In genomic region chr17:78416791-78417530, GRCh38 we compare ENCODE assay signal across 9 cellular contexts. TPM values are rescaled to one million over a fixed set of nuclear protein-coding genes. Genes with fewer than 3 reads are reported as not detected.
DNase-seq lines count a peak whose midpoint lies in the region; ATAC-seq and TF ChIP-seq lines count a peak whose summit lies in the region.
"Had no signal": no experiment of that assay in that cellular context is flagged by ENCODE, and none has a peak within 500 bp of the region (broad histone marks: within the 10 kb centered on the region; RNA-seq: fewer than 3 reads in every experiment).

No MANE protein-coding gene starts in this region.

- TF ChIP-seq POLR2A in body of pancreas (IDR thresholded peaks at IDR 0.05): peak in 2 of 3 donors; percentile 12 to 34

- H3K9me3 ChIP-seq in body of pancreas (no peaks in the 10 kb centered on the region), liver (ENCODE audit: control insufficient read depth in 4 of 4, low read length in 3 of 4) (no peaks in the 10 kb centered on the region)

- WGBS in body of pancreas, 2 donors: 66 to 76% methylated on average over 13 to 15 of the region's 15 CpGs
- 70% methylated on average over 15 of the region's 15 CpGs for WGBS in liver

- TF ChIP-seq RAD21 in liver (IDR thresholded peaks at IDR 0.05): peak in 1 of 2 donors; percentile 12

- H3K4me3 ChIP-seq in body of pancreas: no peak overlapping the region
- no peak overlapping the region for H3K4me3 ChIP-seq in liver (ENCODE audit: low read depth in 1 of 3, low read length in 3 of 3)
- H3K4me3 ChIP-seq: K562 had no signal

- H3K36me3 ChIP-seq in body of pancreas (replicated peaks in 1 of 2; ENCODE audit: insufficient read depth in 1 of 2, low read depth in 2 of 2): no peaks in the 10 kb centered on the region
- H3K36me3 ChIP-seq in liver (ENCODE audit: control insufficient read depth in 4 of 4, insufficient read depth in 3 of 4, low read depth in 1 of 4, low read length in 3 of 4): peaks cover 0 to 9% (median 6%) of the 10 kb centered on the region in 4 donors

- H3K27ac ChIP-seq in body of pancreas: peak overlapping the region in 3 of 4 donors; percentile 44 to 78 (median 56)
- peak overlapping the region; percentile 75 to 78 for H3K27ac ChIP-seq in liver (ENCODE audit: low read depth in 1 of 2, low read length in 2 of 2)
- H3K27ac ChIP-seq in substantia nigra (ENCODE audit: low read depth, low read length, poor library complexity, severe bottlenecking): peak overlapping the region; percentile 78

- TF ChIP-seq CTCF in body of pancreas (IDR thresholded peaks at IDR 0.05) (no peak), liver (IDR thresholded peaks at IDR 0.05; ENCODE audit: low read depth, low read length, missing input control) (no peak)

- intact Hi-C loops in body of pancreas (cut with DNase I): no loop called here

- peak overlapping the region in 1 of 2 donors; percentile 48 for H3K9ac ChIP-seq in liver (ENCODE audit: low read depth in 1 of 2, low read length in 2 of 2)

- peak; percentile 43 for ATAC-seq in body of pancreas
- no peak for ATAC-seq in GM19328 (IDR thresholded peaks at IDR 0.05; ENCODE audit: unreplicated experiment)
- ATAC-seq: K562 had no signal

- peaks cover 3% of the 10 kb centered on the region for H3K4me1 ChIP-seq in body of pancreas
- peaks cover 0 to 9% (median 3%) of the 10 kb centered on the region in 4 donors for H3K4me1 ChIP-seq in liver (ENCODE audit: control insufficient read depth in 4 of 4, insufficient read depth in 4 of 4, low read length in 3 of 4)

- H3K27me3 ChIP-seq in body of pancreas: no peaks in the 10 kb centered on the region
- no peaks in the 10 kb centered on the region for H3K27me3 ChIP-seq in liver (ENCODE audit: control insufficient read depth in 4 of 4, insufficient read depth in 4 of 4, low read length in 3 of 4)

- DNase-seq in NCI-H2029 (lab: John Stamatoyannopoulos, UW): peak; percentile 45
- DNase-seq in NCI-H2029 treated with DMSO at 0.1 percent for 48 hours (lab: John Stamatoyannopoulos, UW): no peak
- DNase-seq in body of pancreas: peak in 1 of 4 donors; percentile 60
- peak in 4 of 49 donors; percentile 14 to 33 (median 22) for DNase-seq in substantia nigra (lab: John Stamatoyannopoulos, UW)
- no peak for DNase-seq in globus pallidus (ENCODE audit: low spot score)
- no peak for DNase-seq in NCI-H510A (lab: John Stamatoyannopoulos, UW)

TF ChIP-seq in liver, 16 proteins besides CTCF, POLR2A, EP300 and RAD21:
- no peak for TF ChIP-seq GABPA (IDR thresholded peaks at IDR 0.05 in 1 of 2, conservative IDR thresholded peaks at IDR 0.05 in 1 of 2)
- TF ChIP-seq, protein P1, sequence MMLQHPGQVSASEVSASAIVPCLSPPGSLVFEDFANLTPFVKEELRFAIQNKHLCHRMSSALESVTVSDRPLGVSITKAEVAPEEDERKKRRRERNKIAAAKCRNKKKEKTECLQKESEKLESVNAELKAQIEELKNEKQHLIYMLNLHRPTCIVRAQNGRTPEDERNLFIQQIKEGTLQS (IDR thresholded peaks at IDR 0.05): no peak
- no peak for TF ChIP-seq MAX (IDR thresholded peaks at IDR 0.05)
- TF ChIP-seq HNF4A (conservative IDR thresholded peaks at IDR 0.05): no peak
- TF ChIP-seq SP1 (IDR thresholded peaks at IDR 0.05): no peak
- no peak for TF ChIP-seq FOXA2 (IDR thresholded peaks at IDR 0.05)
- TF ChIP-seq YY1 (IDR thresholded peaks at IDR 0.05): no peak
- TF ChIP-seq JUND (IDR thresholded peaks at IDR 0.05): no peak
- peak; percentile 46 for TF ChIP-seq NR2F2 (IDR thresholded peaks at IDR 0.05)
- TF ChIP-seq, protein P2, sequence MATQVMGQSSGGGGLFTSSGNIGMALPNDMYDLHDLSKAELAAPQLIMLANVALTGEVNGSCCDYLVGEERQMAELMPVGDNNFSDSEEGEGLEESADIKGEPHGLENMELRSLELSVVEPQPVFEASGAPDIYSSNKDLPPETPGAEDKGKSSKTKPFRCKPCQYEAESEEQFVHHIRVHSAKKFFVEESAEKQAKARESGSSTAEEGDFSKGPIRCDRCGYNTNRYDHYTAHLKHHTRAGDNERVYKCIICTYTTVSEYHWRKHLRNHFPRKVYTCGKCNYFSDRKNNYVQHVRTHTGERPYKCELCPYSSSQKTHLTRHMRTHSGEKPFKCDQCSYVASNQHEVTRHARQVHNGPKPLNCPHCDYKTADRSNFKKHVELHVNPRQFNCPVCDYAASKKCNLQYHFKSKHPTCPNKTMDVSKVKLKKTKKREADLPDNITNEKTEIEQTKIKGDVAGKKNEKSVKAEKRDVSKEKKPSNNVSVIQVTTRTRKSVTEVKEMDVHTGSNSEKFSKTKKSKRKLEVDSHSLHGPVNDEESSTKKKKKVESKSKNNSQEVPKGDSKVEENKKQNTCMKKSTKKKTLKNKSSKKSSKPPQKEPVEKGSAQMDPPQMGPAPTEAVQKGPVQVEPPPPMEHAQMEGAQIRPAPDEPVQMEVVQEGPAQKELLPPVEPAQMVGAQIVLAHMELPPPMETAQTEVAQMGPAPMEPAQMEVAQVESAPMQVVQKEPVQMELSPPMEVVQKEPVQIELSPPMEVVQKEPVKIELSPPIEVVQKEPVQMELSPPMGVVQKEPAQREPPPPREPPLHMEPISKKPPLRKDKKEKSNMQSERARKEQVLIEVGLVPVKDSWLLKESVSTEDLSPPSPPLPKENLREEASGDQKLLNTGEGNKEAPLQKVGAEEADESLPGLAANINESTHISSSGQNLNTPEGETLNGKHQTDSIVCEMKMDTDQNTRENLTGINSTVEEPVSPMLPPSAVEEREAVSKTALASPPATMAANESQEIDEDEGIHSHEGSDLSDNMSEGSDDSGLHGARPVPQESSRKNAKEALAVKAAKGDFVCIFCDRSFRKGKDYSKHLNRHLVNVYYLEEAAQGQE (IDR thresholded peaks at IDR 0.05): no peak
- TF ChIP-seq HNF4G (IDR thresholded peaks at IDR 0.05): no peak
- TF ChIP-seq FOXA1 (IDR thresholded peaks at IDR 0.05): no peak
- no peak for TF ChIP-seq EGR1 (IDR thresholded peaks at IDR 0.05; ENCODE audit: low read depth in 2 of 2)
- TF ChIP-seq, protein P3, sequence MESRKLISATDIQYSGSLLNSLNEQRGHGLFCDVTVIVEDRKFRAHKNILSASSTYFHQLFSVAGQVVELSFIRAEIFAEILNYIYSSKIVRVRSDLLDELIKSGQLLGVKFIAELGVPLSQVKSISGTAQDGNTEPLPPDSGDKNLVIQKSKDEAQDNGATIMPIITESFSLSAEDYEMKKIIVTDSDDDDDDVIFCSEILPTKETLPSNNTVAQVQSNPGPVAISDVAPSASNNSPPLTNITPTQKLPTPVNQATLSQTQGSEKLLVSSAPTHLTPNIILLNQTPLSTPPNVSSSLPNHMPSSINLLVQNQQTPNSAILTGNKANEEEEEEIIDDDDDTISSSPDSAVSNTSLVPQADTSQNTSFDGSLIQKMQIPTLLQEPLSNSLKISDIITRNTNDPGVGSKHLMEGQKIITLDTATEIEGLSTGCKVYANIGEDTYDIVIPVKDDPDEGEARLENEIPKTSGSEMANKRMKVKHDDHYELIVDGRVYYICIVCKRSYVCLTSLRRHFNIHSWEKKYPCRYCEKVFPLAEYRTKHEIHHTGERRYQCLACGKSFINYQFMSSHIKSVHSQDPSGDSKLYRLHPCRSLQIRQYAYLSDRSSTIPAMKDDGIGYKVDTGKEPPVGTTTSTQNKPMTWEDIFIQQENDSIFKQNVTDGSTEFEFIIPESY (IDR thresholded peaks at IDR 0.05): no peak
- TF ChIP-seq RXRA (IDR thresholded peaks at IDR 0.05): peak in 1 of 2 donors; percentile 26

RNA-seq across cellular contexts. Expression of gene PGS1, which starts 38.5 kb away (rescaled TPM):
- total RNA-seq in body of pancreas (10 to 100 TPM; 17.1 to 30.4 TPM), liver (10 to 100 TPM; 13.5 to 24.1 TPM)
- 10 to 100 TPM in 1 of 2 donors, 1 to 10 TPM in 1; 8.1 to 10.9 TPM for polyA plus RNA-seq in liver

RNA-seq across cellular contexts. Expression of gene SOCS3, which starts 57.1 kb away (rescaled TPM):
- total RNA-seq in body of pancreas (10 to 100 TPM; 21.0 to 63.9 TPM), liver (10 to 100 TPM; 16.1 to 48.0 TPM)
- polyA plus RNA-seq in liver: 10 to 100 TPM; 12.2 to 20.5 TPM
